Comparison of ENCODE assay signal across 8 cellular contexts in the genomic region with DNA sequence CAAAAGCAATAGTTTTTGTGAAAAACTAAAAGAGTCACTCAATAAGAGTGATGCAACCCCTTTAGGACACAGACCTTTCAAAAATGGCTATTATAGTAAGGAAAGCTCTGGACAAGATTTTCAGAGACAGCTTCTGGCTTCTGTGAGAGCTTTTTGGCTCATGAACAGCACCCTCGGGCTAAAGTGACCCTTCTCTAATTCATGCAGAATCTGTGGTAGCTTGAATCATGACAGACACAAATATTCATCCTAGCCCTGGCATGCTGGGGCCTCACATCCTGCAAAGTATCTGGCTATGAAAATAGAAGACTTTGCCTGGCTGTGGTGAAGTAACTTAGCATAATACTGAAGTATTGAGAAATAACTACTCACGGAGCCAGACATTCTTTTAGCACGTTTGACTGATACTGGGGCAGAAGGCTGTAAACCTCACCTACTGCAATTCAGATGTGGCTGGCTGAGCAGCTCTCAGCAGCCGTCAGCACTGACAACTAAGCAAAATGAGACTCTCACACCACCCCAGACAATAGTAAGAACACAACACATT.
DNase-seq lines count a peak whose midpoint lies in the region; ATAC-seq and TF ChIP-seq lines count a peak whose summit lies in the region.

No MANE protein-coding gene starts in this region.

- H3K4me1 ChIP-seq in mesenchymal stem cell (ENCODE audit: control insufficient read depth, insufficient read depth, low read depth, low read length) = peaks cover 7% of the 10 kb centered on the region

- no peak overlapping the region for H3K14ac ChIP-seq in mesenchymal stem cell (ENCODE audit: low read length in 2 of 2)

- H3K9me3 Mint-ChIP-seq in CD14-positive monocyte = no peaks in the 10 kb centered on the region

- H2AK5ac ChIP-seq in mesenchymal stem cell (ENCODE audit: low read length, severe bottlenecking) = peak overlapping the region; percentile 40

- H3K36me3 Mint-ChIP-seq in CD14-positive monocyte = no peaks in the 10 kb centered on the region

- peak overlapping the region in 1 of 2 experiments; percentile 73 for H3K4ac ChIP-seq in mesenchymal stem cell (ENCODE audit: low read depth in 1 of 2, low read length in 2 of 2)

- H2BK15ac ChIP-seq in mesenchymal stem cell (ENCODE audit: low read depth, poor library complexity, severe bottlenecking) = no peak overlapping the region

- CTCF ChIA-PET in AG04450 (lab: Charles Lee) = interaction anchor here (0.6 to 2.5 kb wide), 8 partner anchors 10 to 883 kb away, joined by 3 to 12 read pairs (median 7); no protein-coding TSS in a partner anchor

- no peak overlapping the region for H4K91ac ChIP-seq in mesenchymal stem cell (ENCODE audit: low read length)

- no peak overlapping the region for H3K23ac ChIP-seq in mesenchymal stem cell (ENCODE audit: low read length in 2 of 2)

- 36% methylated on average over 4 of the region's 4 CpGs for WGBS in mesenchymal stem cell

- peak overlapping the region; percentile 76 for H3K9ac ChIP-seq in mesenchymal stem cell (ENCODE audit: low read length)

- POLR2A ChIA-PET in AG04450 (lab: Yijun Ruan, JAX) = interaction anchor here (0.7 kb wide), 1 partner anchor 299 kb away, joined by 3 read pairs; no protein-coding TSS in a partner anchor

- H3K27me3 ChIP-seq in AG04450 (ENCODE audit: control insufficient read depth, insufficient read depth, low read length) (no peaks in the 10 kb centered on the region), mesenchymal stem cell (ENCODE audit: control insufficient read depth in 1 of 2, insufficient read depth in 1 of 2, low read length in 2 of 2) (no peaks in the 10 kb centered on the region)

- H4K8ac ChIP-seq in mesenchymal stem cell (ENCODE audit: low read length) = no peak overlapping the region

- peaks cover 0 to 1% (median 0%) of the 10 kb centered on the region in 3 donors for H3K27me3 Mint-ChIP-seq in CD14-positive monocyte (ENCODE audit: low read depth in 3 of 3)

- TF ChIP-seq POLR2A in GM18505 (IDR thresholded peaks at IDR 0.05; ENCODE audit: borderline replicate concordance, extremely low read depth, insufficient read depth, insufficient read length) = no peak

- H3K9me3 ChIP-seq in AG04450 (ENCODE audit: control insufficient read depth, insufficient read depth, low read length) (no peaks in the 10 kb centered on the region), mesenchymal stem cell (ENCODE audit: control insufficient read depth, low read length) (no peaks in the 10 kb centered on the region)

- peak overlapping the region; percentile 60 to 67 for H3K18ac ChIP-seq in mesenchymal stem cell (ENCODE audit: low read depth in 1 of 2, low read length in 2 of 2)

- no peak for TF ChIP-seq CTCF in AG04450 (IDR thresholded peaks at IDR 0.05; ENCODE audit: low read depth, low read length)
- no peak for TF ChIP-seq CTCF in coronary artery (IDR thresholded peaks at IDR 0.05)
- no peak for TF ChIP-seq CTCF in CD14-positive monocyte (IDR thresholded peaks at IDR 0.05)

- no peaks in the 10 kb centered on the region for H3K36me3 ChIP-seq in mesenchymal stem cell (ENCODE audit: control insufficient read depth in 1 of 2, insufficient read depth in 2 of 2, low read depth in 1 of 2, low read length in 2 of 2)

- intact Hi-C loops in CD14-positive monocyte (cut with micrococcal nuclease) = no loop called here

- peaks cover 55% of the 10 kb centered on the region for H3K4me1 Mint-ChIP-seq in CD14-positive monocyte

- DNase-seq in AG04450 (ENCODE audit: low read depth, low spot score) = no peak
- DNase-seq in NCI-H226 = peak; percentile 88
- DNase-seq in coronary artery (ENCODE audit: low spot score) = peak; percentile 72
- DNase-seq in mesenchymal stem cell = peak; percentile 83
- no peak for DNase-seq in CD14-positive monocyte (ENCODE audit: low spot score)
- no peak for DNase-seq in activated CD4-positive, alpha-beta T cell treated with anti-CD3 and anti-CD28 coated beads, Interleukin-2, amount 50 U/mL, for 4 hours

- H3K27ac ChIP-seq in AG04450 (ENCODE audit: low read depth, low read length) (peak overlapping the region; percentile 57), coronary artery (peak overlapping the region; percentile 81 to 88), mesenchymal stem cell (ENCODE audit: low read length, poor library complexity, severe bottlenecking) (peak overlapping the region; percentile 93)

- H2BK120ac ChIP-seq in mesenchymal stem cell (ENCODE audit: low read depth, low read length) = no peak overlapping the region

- H2BK12ac ChIP-seq in mesenchymal stem cell (ENCODE audit: low read length in 2 of 2) = peak overlapping the region; percentile 6 to 59

- H3K4me3 Mint-ChIP-seq in CD14-positive monocyte = peak overlapping the region in 1 of 2 donors; percentile 77

- no peaks in the 10 kb centered on the region for H3K79me1 ChIP-seq in mesenchymal stem cell (replicated peaks; ENCODE audit: low read length, poor library complexity, severe bottlenecking)

- no peak overlapping the region for H3K27ac Mint-ChIP-seq in CD14-positive monocyte

- no peak overlapping the region for H3K4me2 ChIP-seq in mesenchymal stem cell (ENCODE audit: low read length, poor library complexity, severe bottlenecking)

- H3K4me3 ChIP-seq in AG04450 (ENCODE audit: low read depth, low read length) (no peak overlapping the region), coronary artery (peak overlapping the region; percentile 41), mesenchymal stem cell (ENCODE audit: insufficient read depth in 1 of 2, low read depth in 1 of 2, low read length in 2 of 2) (peak overlapping the region in 1 of 2 experiments; percentile 32)

- no peak overlapping the region for H2BK5ac ChIP-seq in mesenchymal stem cell (ENCODE audit: low read depth, low read length, poor library complexity, severe bottlenecking)

- no peak overlapping the region for H2AFZ ChIP-seq in mesenchymal stem cell (ENCODE audit: low read depth, low read length)

- ATAC-seq in HG03521 (IDR thresholded peaks at IDR 0.05; ENCODE audit: unreplicated experiment) = no peak
- no peak for ATAC-seq in GM18505 (IDR thresholded peaks at IDR 0.05; ENCODE audit: unreplicated experiment)

Comparison
In these comparisons a context has a peak if more than half of its experiments do, and no peak if none do; other contexts are left out.
1. DNase-seq: peak in NCI-H226 (single experiment), coronary artery (single experiment) and mesenchymal stem cell (single experiment); none in AG04450 (single experiment), CD14-positive monocyte (single experiment) and activated CD4-positive, alpha-beta T cell treated with anti-CD3 and anti-CD28 coated beads, Interleukin-2, amount 50 U/mL, for 4 hours (0 of 2).
2. Peak in every context shown above with its lines, with median percentiles within 50 percentile points of each other: H3K27ac ChIP-seq.